In genomic region chr22:28094831-28095230, GRCh38 we compare ENCODE assay signal across 15 cellular contexts.
A peak's percentile ranks its signal among the peaks of the same experiment; 100 is the strongest.
DNase-seq lines count a peak whose midpoint lies in the region; TF ChIP-seq lines count a peak whose summit lies in the region.
"Had no signal": no experiment of that assay in that cellular context is flagged by ENCODE, and none has a peak within 500 bp of the region (broad histone marks: within the 10 kb centered on the region; RNA-seq: fewer than 3 reads in every experiment).

No MANE protein-coding gene starts in this region.

- H4K20me1 ChIP-seq in neural progenitor cell (ENCODE audit: low read depth), result no peaks in the 10 kb centered on the region

- peaks cover 67% of the 10 kb centered on the region for H3K36me3 Mint-ChIP-seq in brain
- H3K36me3 Mint-ChIP-seq in neural progenitor cell, result peaks cover 45% of the 10 kb centered on the region

- H3K4me1 Mint-ChIP-seq in brain (peaks cover 48% of the 10 kb centered on the region), neural progenitor cell (peaks cover 20% of the 10 kb centered on the region)
- H3K4me1 Mint-ChIP-seq: B cell had no signal

- H3K9me3 Mint-ChIP-seq in brain, result peaks cover 0 to under 1% (median 0%) of the 10 kb centered on the region in 5 experiments
- no peaks in the 10 kb centered on the region for H3K9me3 Mint-ChIP-seq in neural progenitor cell
- H3K9me3 Mint-ChIP-seq: CD4-positive, alpha-beta T cell had no signal

- DNase-seq in NCI-H2171 treated with DMSO at 0.1 percent for 48 hours (lab: John Stamatoyannopoulos, UW), result peak; percentile 10
- DNase-seq in NCI-H2171 (lab: John Stamatoyannopoulos, UW), result no peak
- peak; percentile 28 for DNase-seq in neural progenitor cell (ENCODE audit: low spot score)
- DNase-seq in SKM-1 treated with dmso at 0.1 percent for 144 hours (lab: John Stamatoyannopoulos, UW; ENCODE audit: unreplicated experiment), result no peak
- DNase-seq in activated T-cell treated with anti-CD3 and anti-CD28 coated beads for 4 hours, result no peak
- no peak for DNase-seq in AG08395 (ENCODE audit: low spot score)
- DNase-seq: C1 segment of cervical spinal cord; Calu3; CD4-positive, alpha-beta T cell; DMS 273 treated with DMSO at 0.1 percent for 48 hours; HCEC 1CT had no signal

- no peaks in the 10 kb centered on the region for H3F3A ChIP-seq in neural progenitor cell (ENCODE audit: low read depth)

- H3K27ac Mint-ChIP-seq in brain (peak overlapping the region; percentile 8 to 81 (median 74)), neural progenitor cell (no peak overlapping the region)
- H3K27ac Mint-ChIP-seq: B cell; CD4-positive, alpha-beta T cell had no signal

- H3K27me3 Mint-ChIP-seq in brain (peaks cover 3% of the 10 kb centered on the region), neural progenitor cell (ENCODE audit: insufficient read depth, low read depth) (no peaks in the 10 kb centered on the region)
- H3K27me3 Mint-ChIP-seq: B cell; CD4-positive, alpha-beta T cell had no signal

- H3K36me3 ChIP-seq in neural progenitor cell, result no peaks in the 10 kb centered on the region

- peaks cover 5% of the 10 kb centered on the region for H3K4me1 ChIP-seq in neural progenitor cell

- H3K4me2 ChIP-seq in neural progenitor cell, result no peak overlapping the region

- no peaks in the 10 kb centered on the region for H3K79me2 ChIP-seq in neural progenitor cell (ENCODE audit: low read depth)

- H3K9me3 ChIP-seq in neural progenitor cell (ENCODE audit: low read depth), result no peaks in the 10 kb centered on the region

- no peaks in the 10 kb centered on the region for H3K27me3 ChIP-seq in neural progenitor cell

- no peak for TF ChIP-seq CTCF in brain (conservative IDR thresholded peaks at IDR 0.05)
- TF ChIP-seq CTCF in neural progenitor cell (IDR thresholded peaks at IDR 0.05), result no peak

- no peak overlapping the region for H3K9ac ChIP-seq in neural progenitor cell

- H3K4me3 Mint-ChIP-seq in brain, result peak overlapping the region in 3 of 5 experiments; percentile 18 to 67 (median 46)
- H3K4me3 Mint-ChIP-seq in neural progenitor cell, result no peak overlapping the region
- H3K4me3 Mint-ChIP-seq: B cell; CD4-positive, alpha-beta T cell had no signal

- H3K27ac ChIP-seq in neural progenitor cell, result no peak overlapping the region
- H3K27ac ChIP-seq: 22Rv1, HL-60 had no signal

- no peak overlapping the region for H3K4me3 ChIP-seq in neural progenitor cell

- no peak overlapping the region for H2AFZ ChIP-seq in neural progenitor cell (replicated peaks)

Comparison
In these comparisons a context has a peak if more than half of its experiments do, and no peak if none do; other contexts are left out.
1. DNase-seq: peak in NCI-H2171 treated with DMSO at 0.1 percent for 48 hours (single experiment) and neural progenitor cell (single experiment); none in NCI-H2171 (single experiment), SKM-1 treated with dmso at 0.1 percent for 144 hours (single experiment), activated T-cell treated with anti-CD3 and anti-CD28 coated beads for 4 hours (single experiment) and AG08395 (single experiment).